Comparison of ENCODE assay signal across 24 cellular contexts in the genomic region with DNA sequence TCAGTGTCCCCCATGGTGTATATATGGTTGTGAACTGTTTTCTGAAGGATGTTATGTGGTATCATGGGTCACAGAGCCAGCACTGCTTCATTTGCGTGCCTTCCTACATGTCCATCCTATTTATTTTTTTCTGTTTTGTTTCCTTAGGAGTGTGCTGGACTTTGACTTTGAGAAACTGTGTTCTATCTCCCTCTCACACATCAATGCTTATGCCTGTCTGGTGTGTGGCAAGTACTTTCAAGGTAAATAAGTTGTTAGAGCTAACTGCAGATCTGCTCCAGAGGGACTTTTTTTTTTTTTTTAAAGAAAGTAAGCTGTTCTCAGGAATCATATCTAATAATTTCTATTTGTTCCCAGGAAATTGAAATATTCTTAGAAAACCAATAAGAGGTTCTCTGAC. TPM values are rescaled to one million over a fixed set of nuclear protein-coding genes. Genes with fewer than 3 reads are reported as not detected.
DNase-seq lines count a peak whose midpoint lies in the region; TF ChIP-seq lines count a peak whose summit lies in the region.
"Had no signal": no experiment of that assay in that cellular context is flagged by ENCODE, and none has a peak within 500 bp of the region (broad histone marks: within the 10 kb centered on the region; RNA-seq: fewer than 3 reads in every experiment).

No MANE protein-coding gene starts in this region.

- H3K36me3 Mint-ChIP-seq in activated T-cell treated with anti-CD3 and anti-CD28 coated beads, Interleukin-2, amount 50 U/mL, for 24 hours (ENCODE audit: low read depth) = peaks cover 88% of the 10 kb centered on the region
- H3K36me3 Mint-ChIP-seq in neural crest cell (ENCODE audit: low read depth) = peaks cover 14% of the 10 kb centered on the region

- peaks cover 62% of the 10 kb centered on the region for H3K36me3 ChIP-seq in right atrium auricular region
- H3K36me3 ChIP-seq in hepatocyte (replicated peaks; ENCODE audit: insufficient read depth, low read depth) = no peaks in the 10 kb centered on the region

- intact Hi-C loops in cardiac septum (cut with DNase I) = no loop called here

- H3K4me3 ChIP-seq in right atrium auricular region (no peak overlapping the region), hepatocyte (no peak overlapping the region)
- H3K4me3 ChIP-seq: A549; BLaER1 treated with 17β-estradiol and CSF1 and Interleukin-3, amounts not matched to agents 10 nM and 100 nM; GM23338 had no signal

- H3K27me3 ChIP-seq in right atrium auricular region = no peaks in the 10 kb centered on the region
- H3K27me3 ChIP-seq in hepatocyte = no peaks in the 10 kb centered on the region
- H3K27me3 ChIP-seq: BE2C; BLaER1 treated with 17β-estradiol and CSF1 and Interleukin-3, amounts not matched to agents 10 nM and 100 nM had no signal

- H3K27ac ChIP-seq in right atrium auricular region (no peak overlapping the region), hepatocyte (peak overlapping the region; percentile 24)
- H3K27ac ChIP-seq: A549; BLaER1 treated with 17β-estradiol and CSF1 and Interleukin-3, amounts not matched to agents 10 nM and 100 nM had no signal

- H3K9me3 Mint-ChIP-seq in activated T-cell treated with anti-CD3 and anti-CD28 coated beads, Interleukin-2, amount 50 U/mL, for 24 hours = no peaks in the 10 kb centered on the region
- no peaks in the 10 kb centered on the region for H3K9me3 Mint-ChIP-seq in neural crest cell
- H3K9me3 Mint-ChIP-seq: CD14-positive monocyte; CD4-positive, alpha-beta T cell; CD8-positive, alpha-beta memory T cell; GM23338; H9 had no signal

- peaks cover 47% of the 10 kb centered on the region for H3K79me2 ChIP-seq in hepatocyte

- H3K4me1 Mint-ChIP-seq in activated T-cell treated with anti-CD3 and anti-CD28 coated beads, Interleukin-2, amount 50 U/mL, for 24 hours (ENCODE audit: low read depth) = peaks cover 27% of the 10 kb centered on the region
- peaks cover 11% of the 10 kb centered on the region for H3K4me1 Mint-ChIP-seq in neural crest cell

- H3K9me2 ChIP-seq in hepatocyte (replicated peaks; ENCODE audit: insufficient read depth) = no peaks in the 10 kb centered on the region

- H3K27me3 Mint-ChIP-seq in activated T-cell treated with anti-CD3 and anti-CD28 coated beads, Interleukin-2, amount 50 U/mL, for 24 hours = no peaks in the 10 kb centered on the region
- no peaks in the 10 kb centered on the region for H3K27me3 Mint-ChIP-seq in neural crest cell (ENCODE audit: low read depth)
- H3K27me3 Mint-ChIP-seq: CD4-positive, alpha-beta T cell had no signal

- no peak overlapping the region for H3K4me3 Mint-ChIP-seq in activated T-cell treated with anti-CD3 and anti-CD28 coated beads, Interleukin-2, amount 50 U/mL, for 24 hours
- peak overlapping the region; percentile 13 for H3K4me3 Mint-ChIP-seq in neural crest cell
- H3K4me3 Mint-ChIP-seq: CD14-positive monocyte; CD4-positive, alpha-beta T cell; CD8-positive, alpha-beta memory T cell; GM23338; H9 had no signal

- TF ChIP-seq CTCF in right atrium auricular region (IDR thresholded peaks at IDR 0.05) (no peak), hepatocyte (IDR thresholded peaks at IDR 0.05; ENCODE audit: poor library complexity) (no peak), neural crest cell (conservative IDR thresholded peaks at IDR 0.05) (no peak)

- no peak overlapping the region for H2AFZ ChIP-seq in hepatocyte
- H2AFZ ChIP-seq: GM23338 had no signal

- 89% methylated on average over 1 of the region's 1 CpG for WGBS in hepatocyte (ENCODE audit: low lambda C conversion rate, missing lambda C conversion rate)

- H3K9me3 ChIP-seq in right atrium auricular region = no peaks in the 10 kb centered on the region
- no peaks in the 10 kb centered on the region for H3K9me3 ChIP-seq in hepatocyte (ENCODE audit: low read depth)
- H3K9me3 ChIP-seq: A549; BE2C; BLaER1 treated with 17β-estradiol and CSF1 and Interleukin-3, amounts not matched to agents 10 nM and 100 nM had no signal

- no peak for DNase-seq in activated T-cell treated with anti-CD3 and anti-CD28 coated beads, Interleukin-2, amount 50 U/mL, for 24 hours
- no peak for DNase-seq in activated T-cell treated with anti-CD3 and anti-CD28 coated beads, Interleukin-2, amount 50 U/mL, for 48 hours
- peak; percentile 9 for DNase-seq in cardiac septum (ENCODE audit: low spot score)
- no peak for DNase-seq in right atrium auricular region (ENCODE audit: low spot score)
- DNase-seq in hepatocyte (ENCODE audit: low spot score) = no peak
- DNase-seq in neural crest cell (ENCODE audit: low read depth, low spot score) = no peak
- no peak for DNase-seq in hippocampal formation (lab: John Stamatoyannopoulos, UW)
- DNase-seq in activated CD8-positive, alpha-beta memory T cell treated with anti-CD3 and anti-CD28 coated beads, Interleukin-2, amount 50 U/mL, for 48 hours = no peak
- DNase-seq: 8988T; ACHN; AML-193; BE2C; Calu3; CD4-positive, alpha-beta T cell; CD8-positive, alpha-beta memory T cell; COR-L47; DMS53; DMS79 treated with DMSO at 0.1 percent for 48 hours; GF-D8; H9 had no signal

- peak overlapping the region; percentile 40 for H3K27ac Mint-ChIP-seq in activated T-cell treated with anti-CD3 and anti-CD28 coated beads, Interleukin-2, amount 50 U/mL, for 24 hours
- no peak overlapping the region for H3K27ac Mint-ChIP-seq in neural crest cell (ENCODE audit: unreplicated experiment)
- H3K27ac Mint-ChIP-seq: CD4-positive, alpha-beta T cell; GM23338; H9 had no signal

- H3K4me1 ChIP-seq in right atrium auricular region = peaks cover 0 to 29% of the 10 kb centered on the region in 2 donors
- H3K4me1 ChIP-seq in hepatocyte (ENCODE audit: insufficient read depth) = peaks cover 12% of the 10 kb centered on the region
- H3K4me1 ChIP-seq: BE2C had no signal

- H3K4me2 ChIP-seq in hepatocyte = no peak overlapping the region
- H3K4me2 ChIP-seq: A549; BLaER1 treated with 17β-estradiol and CSF1 and Interleukin-3, amounts not matched to agents 10 nM and 100 nM; GM23338 had no signal

- H4K20me1 ChIP-seq in hepatocyte (ENCODE audit: insufficient read depth, poor library complexity, severe bottlenecking) = peaks cover 6% of the 10 kb centered on the region

RNA-seq across cellular contexts. Expression of gene USP39, which starts 5.4 kb away (rescaled TPM):
- total RNA-seq in cardiac septum = 28.4 TPM
- 10 to 100 TPM; 35.0 to 78.2 TPM for total RNA-seq in right atrium auricular region
- total RNA-seq in hepatocyte = 41.7 and 63.9 TPM in 2 replicates
- polyA plus RNA-seq in hepatocyte = 27.5 and 38.5 TPM in 2 replicates
- 93.3 and 98.3 TPM in 2 replicates for total RNA-seq in neural crest cell

RNA-seq across cellular contexts. Expression of gene C2orf68, which starts 9.5 kb away (rescaled TPM):
- total RNA-seq in cardiac septum = 26.3 TPM
- total RNA-seq in right atrium auricular region = 10 to 100 TPM in 1 of 2 donors, 1 to 10 TPM in 1; 8.9 to 11.1 TPM
- 21.6 and 23.1 TPM in 2 replicates for total RNA-seq in hepatocyte
- 28.3 and 28.4 TPM in 2 replicates for polyA plus RNA-seq in hepatocyte
- 50.4 and 53.7 TPM in 2 replicates for total RNA-seq in neural crest cell

RNA-seq across cellular contexts. Expression of gene TMEM150A, which starts 18.8 kb away (rescaled TPM):
- total RNA-seq in cardiac septum (11.4 TPM), right atrium auricular region (10 to 100 TPM; 15.8 to 21.7 TPM), hepatocyte (20.1 and 25.7 TPM in 2 replicates), neural crest cell (20.9 and 22.2 TPM in 2 replicates)
- polyA plus RNA-seq in hepatocyte = 64.6 and 67.9 TPM in 2 replicates

RNA-seq across cellular contexts. Expression of gene RNF181, which starts 25.8 kb away (rescaled TPM):
- total RNA-seq in cardiac septum (82.4 TPM), right atrium auricular region (100 to 1,000 TPM; 109 to 194 TPM), hepatocyte (139 and 159 TPM in 2 replicates), neural crest cell (67.9 and 75.8 TPM in 2 replicates)
- 250 and 256 TPM in 2 replicates for polyA plus RNA-seq in hepatocyte

RNA-seq across cellular contexts. Expression of gene VAMP5, which starts 37.1 kb away (rescaled TPM):
- total RNA-seq in cardiac septum (27.9 TPM), right atrium auricular region (10 to 100 TPM; 37.2 to 61.7 TPM), hepatocyte (2.1 and 2.7 TPM in 2 replicates), neural crest cell (0.50 and 1.5 TPM in 2 replicates)
- 36.1 TPM in 2 replicates for polyA plus RNA-seq in hepatocyte
